Comparison of ENCODE assay signal across 8 cellular contexts in the genomic region with DNA sequence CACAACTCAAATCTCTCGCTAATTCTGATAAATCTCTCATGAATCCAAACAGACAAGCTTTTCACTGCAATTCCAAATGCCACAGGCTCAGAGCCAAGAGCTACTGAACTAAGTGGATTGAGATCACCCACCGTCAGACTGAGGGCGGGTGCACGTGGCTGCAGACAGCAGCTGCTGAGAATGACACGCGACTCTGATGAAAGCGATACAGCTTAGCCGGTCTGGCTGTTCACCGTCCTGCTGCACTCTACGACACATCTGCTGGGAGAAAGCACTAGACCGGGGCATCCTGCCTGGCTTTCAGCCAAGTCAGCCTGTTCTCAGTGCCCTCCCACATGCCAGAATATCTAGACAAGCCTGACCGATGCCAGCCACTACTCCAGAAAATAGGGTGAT. TPM values are rescaled to one million over a fixed set of nuclear protein-coding genes. Genes with fewer than 3 reads are reported as not detected.
DNase-seq lines count a peak whose midpoint lies in the region; ATAC-seq and TF ChIP-seq lines count a peak whose summit lies in the region.

No MANE protein-coding gene starts in this region.

- H3K36me3 ChIP-seq in SJCRH30: peaks cover 6% of the 10 kb centered on the region

- peaks cover 49% of the 10 kb centered on the region for H3K4me1 ChIP-seq in SJCRH30

- ATAC-seq in HG03045 (IDR thresholded peaks at IDR 0.05; ENCODE audit: unreplicated experiment) (no peak), GM21526 (IDR thresholded peaks at IDR 0.05; ENCODE audit: low FRiP score, unreplicated experiment) (no peak)

- DNase-seq in GM04504 (ENCODE audit: low read depth) (peak; percentile 53), HK-2 (ENCODE audit: unreplicated experiment) (peak; percentile 87), SJCRH30 (peak; percentile 96), fibroblast of villous mesenchyme (ENCODE audit: low read depth) (peak; percentile 88), renal cortical epithelial cell (ENCODE audit: low read depth) (peak; percentile 94)
- no peak for DNase-seq in activated CD8-positive, alpha-beta memory T cell treated with anti-CD3 and anti-CD28 coated beads for 24 hours

- no peaks in the 10 kb centered on the region for H3K27me3 ChIP-seq in SJCRH30

- no peaks in the 10 kb centered on the region for H3K9me3 ChIP-seq in SJCRH30 (replicated peaks)

- H3K4me3 ChIP-seq in SJCRH30 (no peak overlapping the region), fibroblast of villous mesenchyme (ENCODE audit: low read depth, low read length) (no peak overlapping the region)

- TF ChIP-seq CTCF in fibroblast of villous mesenchyme (IDR thresholded peaks at IDR 0.05; ENCODE audit: insufficient read depth, low read depth, low read length): no peak

- peak overlapping the region; percentile 82 for H3K27ac ChIP-seq in SJCRH30

RNA-seq across cellular contexts. Expression of a gene that starts 42.6 kb away (rescaled TPM):
- 19.2 and 25.9 TPM in 2 replicates for total RNA-seq in SJCRH30 (2014; rRNA removed; shearing (Covaris generic))
- total RNA-seq in fibroblast of villous mesenchyme (14.7 and 26.1 TPM in 2 replicates), renal cortical epithelial cell (29.2 and 29.9 TPM in 2 replicates)
